Comparison of ENCODE assay signal across 24 cellular contexts in the genomic region with DNA sequence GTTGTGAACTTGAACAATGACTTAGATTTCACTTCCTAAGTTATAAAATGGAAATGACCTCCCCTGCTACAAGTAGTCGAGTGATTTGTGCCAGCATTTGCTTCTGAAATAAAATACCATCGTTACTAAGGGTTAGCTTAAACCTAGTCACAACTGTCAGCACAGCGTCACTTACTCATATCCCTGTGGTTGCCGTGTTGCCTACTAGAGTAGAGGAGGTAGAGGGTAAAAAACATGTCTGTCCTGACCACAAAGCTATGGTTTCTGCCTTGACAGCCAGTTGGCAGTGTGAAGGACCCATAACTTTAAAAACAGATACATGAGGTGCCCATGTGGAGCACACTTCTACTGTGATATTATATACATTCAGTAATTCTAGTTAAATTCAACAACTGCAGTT.
A peak's percentile ranks its signal among the peaks of the same experiment; 100 is the strongest.
DNase-seq lines count a peak whose midpoint lies in the region; ATAC-seq and TF ChIP-seq lines count a peak whose summit lies in the region.
"Had no signal": no experiment of that assay in that cellular context is flagged by ENCODE, and none has a peak within 500 bp of the region (broad histone marks: within the 10 kb centered on the region; RNA-seq: fewer than 3 reads in every experiment).

No MANE protein-coding gene starts in this region.

- H3K4me1 ChIP-seq in Loucy (ENCODE audit: insufficient read depth, low read length, poor library complexity, severe bottlenecking) (peaks cover 51% of the 10 kb centered on the region), osteoblast (ENCODE audit: insufficient read depth, low read length) (peaks cover 46% of the 10 kb centered on the region)
- H3K4me1 ChIP-seq: A549, Peyer's patch had no signal

- peak overlapping the region; percentile 7 for H3K9ac ChIP-seq in Loucy (ENCODE audit: low read depth, low read length, poor library complexity, severe bottlenecking)
- H3K9ac ChIP-seq: GM23248 had no signal

- H3K9me3 Mint-ChIP-seq in activated CD4-positive, alpha-beta T cell treated with anti-CD3 and anti-CD28 coated beads for 36 hours (ENCODE audit: low read depth) = no peaks in the 10 kb centered on the region
- H3K9me3 Mint-ChIP-seq: activated naive CD4-positive, alpha-beta T cell treated with anti-CD3 and anti-CD28 coated beads, Interleukin-2, amount 50 U/mL, for 24 hours had no signal

- H3K9me3 ChIP-seq in Loucy (ENCODE audit: insufficient read depth, low read depth, low read length) (no peaks in the 10 kb centered on the region), osteoblast (ENCODE audit: low read depth, low read length) (no peaks in the 10 kb centered on the region)
- H3K9me3 ChIP-seq: A549, gastroesophageal sphincter, lower lobe of right lung, Peyer's patch, SJCRH30, upper lobe of right lung had no signal

- peak; percentile 47 for ATAC-seq in activated CD4-positive, alpha-beta T cell treated with anti-CD3 and anti-CD28 coated beads for 36 hours
- ATAC-seq: A549, gastroesophageal sphincter, lower lobe of right lung, upper lobe of right lung had no signal

- no peaks in the 10 kb centered on the region for H4K20me1 ChIP-seq in Loucy (ENCODE audit: insufficient read depth, low read length, poor library complexity, severe bottlenecking)
- H4K20me1 ChIP-seq in osteoblast (ENCODE audit: insufficient read depth, low read length) = no peaks in the 10 kb centered on the region

- H3K9me2 ChIP-seq in Loucy (replicated peaks; ENCODE audit: low read depth, low read length) = no peaks in the 10 kb centered on the region

- no peak overlapping the region for H3K4me3 Mint-ChIP-seq in activated CD4-positive, alpha-beta T cell treated with anti-CD3 and anti-CD28 coated beads for 36 hours
- H3K4me3 Mint-ChIP-seq: activated naive CD4-positive, alpha-beta T cell treated with anti-CD3 and anti-CD28 coated beads, Interleukin-2, amount 50 U/mL, for 24 hours had no signal

- H3K36me3 ChIP-seq in Loucy (ENCODE audit: insufficient read depth, low read length) = peaks cover 24% of the 10 kb centered on the region; the same call in 1 of the 2 replicates
- peaks cover 45% of the 10 kb centered on the region for H3K36me3 ChIP-seq in osteoblast (ENCODE audit: insufficient read depth, low read length)
- H3K36me3 ChIP-seq: lower lobe of right lung, upper lobe of right lung had no signal

- POLR2A ChIA-PET in activated CD4-positive, alpha-beta T cell treated with anti-CD3 and anti-CD28 coated beads for 36 hours (lab: Charles Lee) = no interaction called here

- no peaks in the 10 kb centered on the region; the same call in 1 of the 2 replicates for H3F3A ChIP-seq in Loucy (ENCODE audit: low read depth)

- no peak overlapping the region for H3K27ac Mint-ChIP-seq in activated CD4-positive, alpha-beta T cell treated with anti-CD3 and anti-CD28 coated beads for 36 hours
- H3K27ac Mint-ChIP-seq: activated naive CD4-positive, alpha-beta T cell treated with anti-CD3 and anti-CD28 coated beads, Interleukin-2, amount 50 U/mL, for 24 hours had no signal

- CTCF ChIA-PET in activated CD4-positive, alpha-beta T cell treated with anti-CD3 and anti-CD28 coated beads for 36 hours (lab: Charles Lee) = no interaction called here

- H3K36me3 Mint-ChIP-seq in activated CD4-positive, alpha-beta T cell treated with anti-CD3 and anti-CD28 coated beads for 36 hours (ENCODE audit: low read depth) = peaks cover 30% of the 10 kb centered on the region

- intact Hi-C loops in activated CD4-positive, alpha-beta T cell treated with anti-CD3 and anti-CD28 coated beads for 36 hours (cut with DNase I, micrococcal nuclease) = no loop called here

- peak overlapping the region; percentile 27 for H3K27ac ChIP-seq in osteoblast (ENCODE audit: low read depth, low read length)
- H3K27ac ChIP-seq: A549, brain microvascular endothelial cell, coronary artery, gastroesophageal sphincter, GM23248, lower lobe of right lung, Peyer's patch, SJCRH30, upper lobe of right lung, VCaP had no signal

- H3K27me3 ChIP-seq in Loucy (ENCODE audit: insufficient read depth, low read length, poor library complexity, severe bottlenecking) (no peaks in the 10 kb centered on the region), osteoblast (ENCODE audit: insufficient read depth, low read length) (no peaks in the 10 kb centered on the region)
- H3K27me3 ChIP-seq: brain microvascular endothelial cell, gastroesophageal sphincter, Peyer's patch, SJCRH30, upper lobe of right lung had no signal

- H3K79me2 ChIP-seq in Loucy (ENCODE audit: insufficient read depth, low read length) (no peaks in the 10 kb centered on the region), osteoblast (ENCODE audit: insufficient read depth, low read length) (peaks cover 34% of the 10 kb centered on the region)

- H2AFZ ChIP-seq in Loucy (ENCODE audit: low read length) = no peak overlapping the region
- H2AFZ ChIP-seq in osteoblast (ENCODE audit: low read length) = no peak overlapping the region
- H2AFZ ChIP-seq: GM23248 had no signal

- TF ChIP-seq CTCF in Loucy (conservative IDR thresholded peaks at IDR 0.05; ENCODE audit: low read length) = no peak
- TF ChIP-seq CTCF in osteoblast (IDR thresholded peaks at IDR 0.05; ENCODE audit: extremely low read depth, low read depth, low read length) = no peak

- peaks cover 10% of the 10 kb centered on the region for H3K4me1 Mint-ChIP-seq in activated CD4-positive, alpha-beta T cell treated with anti-CD3 and anti-CD28 coated beads for 36 hours

- H3K27me3 Mint-ChIP-seq in activated CD4-positive, alpha-beta T cell treated with anti-CD3 and anti-CD28 coated beads for 36 hours = no peaks in the 10 kb centered on the region
- H3K27me3 Mint-ChIP-seq: activated naive CD4-positive, alpha-beta T cell treated with anti-CD3 and anti-CD28 coated beads, Interleukin-2, amount 50 U/mL, for 24 hours had no signal

- H3K4me2 ChIP-seq in Loucy (ENCODE audit: low read depth, low read length, poor library complexity, severe bottlenecking) (peak overlapping the region; percentile 33), osteoblast (ENCODE audit: insufficient read depth, low read length) (peak overlapping the region; percentile 4)
- H3K4me2 ChIP-seq: A549 had no signal

- H3K4me3 ChIP-seq in Loucy (ENCODE audit: low read length, poor library complexity, severe bottlenecking) (no peak overlapping the region), osteoblast (ENCODE audit: insufficient read depth, low read length) (no peak overlapping the region)
- H3K4me3 ChIP-seq: A549, coronary artery, gastroesophageal sphincter, GM23248, lower lobe of right lung, Peyer's patch, SJCRH30, upper lobe of right lung had no signal

- peak; percentile 9 for DNase-seq in activated CD4-positive, alpha-beta T cell treated with anti-CD3 and anti-CD28 coated beads for 36 hours
- DNase-seq in activated CD4-positive, alpha-beta T cell treated with anti-CD3 and anti-CD28 coated beads, Interleukin-2, amount 50 U/mL, for 48 hours = no peak
- DNase-seq in astrocyte of the hippocampus (ENCODE audit: low read depth, low spot score) (peak; percentile 46), osteoblast (ENCODE audit: insufficient read length, low spot score, missing footprints) (no peak), cerebellum (ENCODE audit: low spot score) (no peak), DMS 273 treated with DMSO at 0.1 percent for 48 hours (lab: John Stamatoyannopoulos, UW) (no peak), pons (ENCODE audit: low spot score) (no peak)
- DNase-seq: activated T-cell treated with anti-CD3 and anti-CD28 coated beads, Interleukin-2, amount 50 U/mL, for 48 hours; brain microvascular endothelial cell; GM23248; islet precursor cell; Kasumi-1; lower lobe of right lung; NCI-H2107; occipital lobe; Peyer's patch; SJCRH30; upper lobe of right lung had no signal

Comparison
In these comparisons a context has a peak if more than half of its experiments do, and no peak if none do; other contexts are left out.
1. DNase-seq: peak in activated CD4-positive, alpha-beta T cell treated with anti-CD3 and anti-CD28 coated beads for 36 hours (single experiment) and astrocyte of the hippocampus (single experiment); none in activated CD4-positive, alpha-beta T cell treated with anti-CD3 and anti-CD28 coated beads, Interleukin-2, amount 50 U/mL, for 48 hours (0 of 2), osteoblast (single experiment), cerebellum (single experiment), DMS 273 treated with DMSO at 0.1 percent for 48 hours (single experiment) and pons (single experiment).